29 cellular contexts compared by ENCODE assay signal in the genomic region with DNA sequence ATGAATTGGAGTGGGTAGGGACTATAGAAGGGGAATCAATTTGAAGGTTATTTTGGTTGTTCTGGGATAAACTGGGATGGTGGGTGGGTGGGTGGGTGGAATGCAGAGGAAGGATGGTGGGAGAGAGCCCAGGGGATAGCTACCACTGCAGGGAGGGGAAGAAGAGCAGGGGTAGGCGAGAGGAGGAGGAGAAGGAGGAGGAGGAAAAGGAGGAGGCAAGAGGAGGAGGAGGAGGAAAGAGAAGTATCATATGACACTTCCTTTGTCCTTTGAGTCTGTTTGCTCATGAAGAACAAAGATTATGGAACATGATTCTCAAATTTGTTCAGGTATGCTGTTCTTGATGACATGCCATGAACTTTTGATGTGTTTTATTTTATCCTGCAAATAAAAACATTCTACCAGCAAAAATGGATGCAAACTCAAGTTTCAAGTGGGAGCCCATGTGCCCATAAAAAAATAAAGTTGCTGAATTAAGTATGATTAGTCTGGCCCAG. TPM values are rescaled to one million over a fixed set of nuclear protein-coding genes. Genes with fewer than 3 reads are reported as not detected.
DNase-seq lines count a peak whose midpoint lies in the region; ATAC-seq and TF ChIP-seq lines count a peak whose summit lies in the region.
"Had no signal": no experiment of that assay in that cellular context is flagged by ENCODE, and none has a peak within 500 bp of the region (broad histone marks: within the 10 kb centered on the region; RNA-seq: fewer than 3 reads in every experiment).

No MANE protein-coding gene starts in this region.

- no peak overlapping the region for H3K27ac ChIP-seq in trophoblast cell (ENCODE audit: low read depth, low read length)
- H3K27ac ChIP-seq: HL-60, SJSA1 had no signal

- no peaks in the 10 kb centered on the region for H4K20me1 ChIP-seq in Loucy (ENCODE audit: insufficient read depth, low read length, poor library complexity, severe bottlenecking)

- H4K91ac ChIP-seq in trophoblast cell (ENCODE audit: low read depth, low read length): peak overlapping the region; percentile 37

- H2AK5ac ChIP-seq in trophoblast cell (ENCODE audit: low read length): no peak overlapping the region

- H3K27me3 ChIP-seq in Loucy (ENCODE audit: insufficient read depth, low read length, poor library complexity, severe bottlenecking) (no peaks in the 10 kb centered on the region), trophoblast cell (ENCODE audit: insufficient read depth, low read length) (no peaks in the 10 kb centered on the region), Caco-2 (replicated peaks; ENCODE audit: control insufficient read depth, insufficient read depth, low read length) (no peaks in the 10 kb centered on the region)
- H3K27me3 ChIP-seq: MG63, SJSA1 had no signal

- peak; percentile 29 for DNase-seq in DMS153 (lab: John Stamatoyannopoulos, UW)
- no peak for DNase-seq in DMS153 treated with DMSO at 0.1 percent for 48 hours (lab: John Stamatoyannopoulos, UW; ENCODE audit: unreplicated experiment)
- no peak for DNase-seq in WTC11 (ENCODE audit: low spot score)
- no peak for DNase-seq in trophoblast cell
- DNase-seq in NCI-H526 treated with DMSO at 0.1 percent for 48 hours (lab: John Stamatoyannopoulos, UW): no peak
- DNase-seq in Caco-2: no peak
- DNase-seq in effector CD4-positive, alpha-beta T cell: no peak
- DNase-seq: 8988T; CD4-positive, CD25-positive, alpha-beta regulatory T cell; GDM1; GOT3; HCEC 1CT; Kasumi-1; MG63; NCI-H1105 treated with DMSO at 0.1 percent for 48 hours; NCI-H146; NCI-H1930; NCI-H2227 treated with DMSO at 0.1 percent for 48 hours; NCI-H774; Right ventricle myocardium superior; RPMI8226; T-cell had no signal

- no peak overlapping the region for H2BK5ac ChIP-seq in trophoblast cell (ENCODE audit: low read depth, low read length, poor library complexity)

- POLR2A ChIA-PET in WTC11 (lab: Charles Lee) (interaction anchor here (0.5 kb wide), 1 partner anchor 1755 kb away, joined by 4 read pairs; no protein-coding TSS in a partner anchor), Caco-2 (lab: Charles Lee) (no interaction called here)

- no peak for TF ChIP-seq CTCF in Loucy (conservative IDR thresholded peaks at IDR 0.05; ENCODE audit: low read length)
- no peak for TF ChIP-seq CTCF in WTC11 (IDR thresholded peaks at IDR 0.05)
- TF ChIP-seq CTCF in Caco-2 (IDR thresholded peaks at IDR 0.05; ENCODE audit: insufficient read depth in 1 of 2, low read depth in 1 of 2, low read length in 1 of 2, severe bottlenecking in 1 of 2, unreplicated experiment in 1 of 2): no peak

- H3K27ac Mint-ChIP-seq in WTC11 (no peak overlapping the region), Caco-2 (ENCODE audit: unreplicated experiment) (no peak overlapping the region)
- H3K27ac Mint-ChIP-seq: CD4-positive, CD25-positive, alpha-beta regulatory T cell; T-cell had no signal

- H3K79me1 ChIP-seq in trophoblast cell (ENCODE audit: low read length): no peaks in the 10 kb centered on the region

- no peaks in the 10 kb centered on the region for H3K4me1 ChIP-seq in Loucy (ENCODE audit: insufficient read depth, low read length, poor library complexity, severe bottlenecking)
- H3K4me1 ChIP-seq in trophoblast cell (ENCODE audit: control insufficient read depth in 1 of 2, insufficient read depth in 2 of 2, low read length in 2 of 2): no peaks in the 10 kb centered on the region
- H3K4me1 ChIP-seq in Caco-2: no peaks in the 10 kb centered on the region
- H3K4me1 ChIP-seq: SJSA1 had no signal

- H3K9ac ChIP-seq in Loucy (ENCODE audit: low read depth, low read length, poor library complexity, severe bottlenecking): no peak overlapping the region
- no peak overlapping the region for H3K9ac ChIP-seq in trophoblast cell (ENCODE audit: low read length)

- no peak overlapping the region for H3K14ac ChIP-seq in trophoblast cell (ENCODE audit: low read length)

- no peak overlapping the region for H2BK12ac ChIP-seq in trophoblast cell (ENCODE audit: low read length)

- H2BK120ac ChIP-seq in trophoblast cell (ENCODE audit: insufficient read depth, low read length, poor library complexity): no peak overlapping the region

- no peaks in the 10 kb centered on the region for H3K36me3 ChIP-seq in Loucy (ENCODE audit: insufficient read depth, low read length)
- no peaks in the 10 kb centered on the region for H3K36me3 ChIP-seq in trophoblast cell (ENCODE audit: control insufficient read depth in 1 of 2, insufficient read depth in 2 of 2, low read length in 2 of 2)
- no peaks in the 10 kb centered on the region for H3K36me3 ChIP-seq in Caco-2 (ENCODE audit: control insufficient read depth, insufficient read depth, low read length)
- H3K36me3 ChIP-seq: MG63, SJSA1 had no signal

- H3K4me2 ChIP-seq in Loucy (ENCODE audit: low read depth, low read length, poor library complexity, severe bottlenecking): no peak overlapping the region
- H3K4me2 ChIP-seq in trophoblast cell (ENCODE audit: low read length): no peak overlapping the region

- no peak overlapping the region for H3K23ac ChIP-seq in trophoblast cell (ENCODE audit: low read length)

- no peak overlapping the region for H3K4me3 Mint-ChIP-seq in WTC11
- H3K4me3 Mint-ChIP-seq in Caco-2 (ENCODE audit: unreplicated experiment): no peak overlapping the region
- H3K4me3 Mint-ChIP-seq: CD4-positive, CD25-positive, alpha-beta regulatory T cell; T-cell had no signal

- H3K79me2 ChIP-seq in Loucy (ENCODE audit: insufficient read depth, low read length): no peaks in the 10 kb centered on the region
- no peaks in the 10 kb centered on the region for H3K79me2 ChIP-seq in trophoblast cell (ENCODE audit: control insufficient read depth, insufficient read depth, low read length, poor library complexity)

- H3K9me2 ChIP-seq in Loucy (replicated peaks; ENCODE audit: low read depth, low read length): no peaks in the 10 kb centered on the region

- no peak overlapping the region for H3K4me3 ChIP-seq in Loucy (ENCODE audit: low read length, poor library complexity, severe bottlenecking)
- no peak overlapping the region for H3K4me3 ChIP-seq in trophoblast cell (ENCODE audit: low read depth, low read length)
- no peak overlapping the region for H3K4me3 ChIP-seq in Caco-2 (ENCODE audit: low read depth, low read length)
- H3K4me3 ChIP-seq: GM12878, MG63, SJSA1 had no signal

- no peak overlapping the region for H3K4ac ChIP-seq in trophoblast cell (ENCODE audit: low read depth, low read length)

- peak; percentile 65 for ATAC-seq in WTC11
- ATAC-seq: GM12878, T-cell had no signal

- no peaks in the 10 kb centered on the region for H3F3A ChIP-seq in Loucy (ENCODE audit: low read depth)

- H3K9me3 Mint-ChIP-seq in WTC11 (peaks cover 10% of the 10 kb centered on the region), Caco-2 (ENCODE audit: unreplicated experiment) (no peaks in the 10 kb centered on the region)
- H3K9me3 Mint-ChIP-seq: T-cell had no signal

- H3K9me3 ChIP-seq in Loucy (ENCODE audit: insufficient read depth, low read depth, low read length) (no peaks in the 10 kb centered on the region), trophoblast cell (ENCODE audit: insufficient read depth, low read depth, low read length) (no peaks in the 10 kb centered on the region), Caco-2 (no peaks in the 10 kb centered on the region)
- H3K9me3 ChIP-seq: MG63, SJSA1 had no signal

- WGBS in trophoblast cell (ENCODE audit: extremely low coverage, insufficient coverage, insufficient read length): no CpG with 5 or more reads among the region's 1 CpG

- CTCF ChIA-PET in WTC11 (lab: Charles Lee) (interaction anchor here (0.7 kb wide), 1 partner anchor 77 kb away, joined by 3 read pairs; no protein-coding TSS in a partner anchor), Caco-2 (lab: Charles Lee) (no interaction called here)

- no peak overlapping the region for H4K8ac ChIP-seq in trophoblast cell (ENCODE audit: low read depth, low read length)

- peaks cover 5% of the 10 kb centered on the region for H3K4me1 Mint-ChIP-seq in WTC11
- H3K4me1 Mint-ChIP-seq in Caco-2 (ENCODE audit: low read depth, unreplicated experiment): no peaks in the 10 kb centered on the region
- H3K4me1 Mint-ChIP-seq: CD4-positive, CD25-positive, alpha-beta regulatory T cell; T-cell had no signal

- no TSS peak for BruUV-seq in Caco-2 (replicated peaks; lab: Mats Ljungman, UMichigan)

- intact Hi-C loops in Caco-2 (cut with micrococcal nuclease; ENCODE audit: unreplicated experiment): no loop called here

- H3K36me3 Mint-ChIP-seq in WTC11 (no peaks in the 10 kb centered on the region), Caco-2 (ENCODE audit: insufficient read depth, unreplicated experiment) (no peaks in the 10 kb centered on the region)
- H3K36me3 Mint-ChIP-seq: CD4-positive, CD25-positive, alpha-beta regulatory T cell; T-cell had no signal

- H3K27me3 Mint-ChIP-seq in WTC11 (ENCODE audit: low read depth): no peaks in the 10 kb centered on the region
- H3K27me3 Mint-ChIP-seq in Caco-2 (ENCODE audit: insufficient read depth, unreplicated experiment): no peaks in the 10 kb centered on the region

- no peak overlapping the region for H4K12ac ChIP-seq in trophoblast cell (ENCODE audit: low read depth, low read length)

- H3K18ac ChIP-seq in trophoblast cell (ENCODE audit: low read length): no peak overlapping the region

- peak overlapping the region; percentile 87 for H2AFZ ChIP-seq in Loucy (ENCODE audit: low read length)
- H2AFZ ChIP-seq in trophoblast cell (ENCODE audit: insufficient read depth, low read length, poor library complexity): no peak overlapping the region

RNA-seq across cellular contexts. Expression of a gene that starts 4.1 kb away (rescaled TPM):
- total RNA-seq in WTC11 (2021) (not detected in 3 replicates), Caco-2 (2022) (1.3 and 1.5 TPM in 2 replicates)
- 0.38 and 0.40 TPM in 2 replicates for polyA plus RNA-seq in trophoblast cell (2013)
- total RNA-seq: CD4-positive, CD25-positive, alpha-beta regulatory T cell; GM12878; HT-29; NCI-H460; SJSA1; T-cell had no signal
- polyA plus RNA-seq: BJ; CD4-positive, CD25-positive, alpha-beta regulatory T cell; GM12878 had no signal

RNA-seq across cellular contexts. Expression of a gene that starts 35.5 kb away (rescaled TPM):
- total RNA-seq in WTC11 (2021) (42.8 to 47.2 TPM (median 43.4 TPM) in 3 replicates), Caco-2 (2022) (70.8 and 82.5 TPM in 2 replicates)
- polyA plus RNA-seq in trophoblast cell (2013): 14.5 and 14.9 TPM in 2 replicates
